In the genomic region with DNA sequence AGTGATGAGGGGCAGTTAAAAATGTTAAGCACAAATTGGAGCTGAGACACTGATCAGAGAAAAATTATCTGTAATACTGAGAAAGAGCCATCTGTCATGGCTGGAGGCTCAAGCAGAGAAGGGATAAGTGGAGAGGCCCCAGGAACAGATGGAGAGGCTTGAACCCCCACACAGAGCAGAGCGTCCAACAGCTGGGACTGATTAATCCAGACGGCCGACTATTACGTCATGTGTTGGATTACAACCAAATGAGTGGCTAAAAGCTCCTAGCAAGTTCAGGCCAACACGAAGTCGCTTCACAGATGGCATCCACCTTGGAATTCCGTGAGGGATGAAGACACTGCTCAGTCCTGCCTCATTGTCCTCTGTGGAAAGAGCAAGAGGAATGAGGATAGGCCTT, we compare ENCODE assay signal across 2 cellular contexts.
TF ChIP-seq lines count a peak whose summit lies in the region.

No MANE protein-coding gene starts in this region.

TF ChIP-seq in K562, 482 proteins besides CTCF, POLR2A, EP300 and RAD21 (continued from another document and continues in another):
- TF ChIP-seq, protein P1, sequence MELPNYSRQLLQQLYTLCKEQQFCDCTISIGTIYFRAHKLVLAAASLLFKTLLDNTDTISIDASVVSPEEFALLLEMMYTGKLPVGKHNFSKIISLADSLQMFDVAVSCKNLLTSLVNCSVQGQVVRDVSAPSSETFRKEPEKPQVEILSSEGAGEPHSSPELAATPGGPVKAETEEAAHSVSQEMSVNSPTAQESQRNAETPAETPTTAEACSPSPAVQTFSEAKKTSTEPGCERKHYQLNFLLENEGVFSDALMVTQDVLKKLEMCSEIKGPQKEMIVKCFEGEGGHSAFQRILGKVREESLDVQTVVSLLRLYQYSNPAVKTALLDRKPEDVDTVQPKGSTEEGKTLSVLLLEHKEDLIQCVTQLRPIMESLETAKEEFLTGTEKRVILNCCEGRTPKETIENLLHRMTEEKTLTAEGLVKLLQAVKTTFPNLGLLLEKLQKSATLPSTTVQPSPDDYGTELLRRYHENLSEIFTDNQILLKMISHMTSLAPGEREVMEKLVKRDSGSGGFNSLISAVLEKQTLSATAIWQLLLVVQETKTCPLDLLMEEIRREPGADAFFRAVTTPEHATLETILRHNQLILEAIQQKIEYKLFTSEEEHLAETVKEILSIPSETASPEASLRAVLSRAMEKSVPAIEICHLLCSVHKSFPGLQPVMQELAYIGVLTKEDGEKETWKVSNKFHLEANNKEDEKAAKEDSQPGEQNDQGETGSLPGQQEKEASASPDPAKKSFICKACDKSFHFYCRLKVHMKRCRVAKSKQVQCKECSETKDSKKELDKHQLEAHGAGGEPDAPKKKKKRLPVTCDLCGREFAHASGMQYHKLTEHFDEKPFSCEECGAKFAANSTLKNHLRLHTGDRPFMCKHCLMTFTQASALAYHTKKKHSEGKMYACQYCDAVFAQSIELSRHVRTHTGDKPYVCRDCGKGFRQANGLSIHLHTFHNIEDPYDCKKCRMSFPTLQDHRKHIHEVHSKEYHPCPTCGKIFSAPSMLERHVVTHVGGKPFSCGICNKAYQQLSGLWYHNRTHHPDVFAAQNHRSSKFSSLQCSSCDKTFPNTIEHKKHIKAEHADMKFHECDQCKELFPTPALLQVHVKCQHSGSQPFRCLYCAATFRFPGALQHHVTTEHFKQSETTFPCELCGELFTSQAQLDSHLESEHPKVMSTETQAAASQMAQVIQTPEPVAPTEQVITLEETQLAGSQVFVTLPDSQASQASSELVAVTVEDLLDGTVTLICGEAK (IDR thresholded peaks at IDR 0.05) = no peak
- TF ChIP-seq, protein P1 (CRISPR knock-in tag; IDR thresholded peaks at IDR 0.05) = no peak
- TF ChIP-seq ZKSCAN8 (CRISPR knock-in tag; IDR thresholded peaks at IDR 0.05) = no peak
- TF ChIP-seq, protein P2, sequence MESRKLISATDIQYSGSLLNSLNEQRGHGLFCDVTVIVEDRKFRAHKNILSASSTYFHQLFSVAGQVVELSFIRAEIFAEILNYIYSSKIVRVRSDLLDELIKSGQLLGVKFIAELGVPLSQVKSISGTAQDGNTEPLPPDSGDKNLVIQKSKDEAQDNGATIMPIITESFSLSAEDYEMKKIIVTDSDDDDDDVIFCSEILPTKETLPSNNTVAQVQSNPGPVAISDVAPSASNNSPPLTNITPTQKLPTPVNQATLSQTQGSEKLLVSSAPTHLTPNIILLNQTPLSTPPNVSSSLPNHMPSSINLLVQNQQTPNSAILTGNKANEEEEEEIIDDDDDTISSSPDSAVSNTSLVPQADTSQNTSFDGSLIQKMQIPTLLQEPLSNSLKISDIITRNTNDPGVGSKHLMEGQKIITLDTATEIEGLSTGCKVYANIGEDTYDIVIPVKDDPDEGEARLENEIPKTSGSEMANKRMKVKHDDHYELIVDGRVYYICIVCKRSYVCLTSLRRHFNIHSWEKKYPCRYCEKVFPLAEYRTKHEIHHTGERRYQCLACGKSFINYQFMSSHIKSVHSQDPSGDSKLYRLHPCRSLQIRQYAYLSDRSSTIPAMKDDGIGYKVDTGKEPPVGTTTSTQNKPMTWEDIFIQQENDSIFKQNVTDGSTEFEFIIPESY (CRISPR knock-in tag; IDR thresholded peaks at IDR 0.05) = no peak
- TF ChIP-seq, protein P3, sequence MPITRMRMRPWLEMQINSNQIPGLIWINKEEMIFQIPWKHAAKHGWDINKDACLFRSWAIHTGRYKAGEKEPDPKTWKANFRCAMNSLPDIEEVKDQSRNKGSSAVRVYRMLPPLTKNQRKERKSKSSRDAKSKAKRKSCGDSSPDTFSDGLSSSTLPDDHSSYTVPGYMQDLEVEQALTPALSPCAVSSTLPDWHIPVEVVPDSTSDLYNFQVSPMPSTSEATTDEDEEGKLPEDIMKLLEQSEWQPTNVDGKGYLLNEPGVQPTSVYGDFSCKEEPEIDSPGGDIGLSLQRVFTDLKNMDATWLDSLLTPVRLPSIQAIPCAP (CRISPR knock-in tag; IDR thresholded peaks at IDR 0.05; ENCODE audit: borderline replicate concordance) = no peak
- TF ChIP-seq ZNF212 (CRISPR knock-in tag; IDR thresholded peaks at IDR 0.05) = no peak
- TF ChIP-seq, protein P4, sequence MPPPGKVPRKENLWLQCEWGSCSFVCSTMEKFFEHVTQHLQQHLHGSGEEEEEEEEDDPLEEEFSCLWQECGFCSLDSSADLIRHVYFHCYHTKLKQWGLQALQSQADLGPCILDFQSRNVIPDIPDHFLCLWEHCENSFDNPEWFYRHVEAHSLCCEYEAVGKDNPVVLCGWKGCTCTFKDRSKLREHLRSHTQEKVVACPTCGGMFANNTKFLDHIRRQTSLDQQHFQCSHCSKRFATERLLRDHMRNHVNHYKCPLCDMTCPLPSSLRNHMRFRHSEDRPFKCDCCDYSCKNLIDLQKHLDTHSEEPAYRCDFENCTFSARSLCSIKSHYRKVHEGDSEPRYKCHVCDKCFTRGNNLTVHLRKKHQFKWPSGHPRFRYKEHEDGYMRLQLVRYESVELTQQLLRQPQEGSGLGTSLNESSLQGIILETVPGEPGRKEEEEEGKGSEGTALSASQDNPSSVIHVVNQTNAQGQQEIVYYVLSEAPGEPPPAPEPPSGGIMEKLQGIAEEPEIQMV (tag; conservative IDR thresholded peaks at IDR 0.05; ENCODE audit: low read depth) = no peak

TF ChIP-seq in WTC11, 78 proteins besides CTCF, POLR2A, EP300 and RAD21 (continued from another document):
- TF ChIP-seq GTF2I (CRISPR knock-in tag; conservative IDR thresholded peaks at IDR 0.05) (no peak), NR1H2 (CRISPR knock-in tag; IDR thresholded peaks at IDR 0.05) (no peak), ZNF416 (CRISPR knock-in tag; IDR thresholded peaks at IDR 0.05) (no peak), ESRRA (CRISPR knock-in tag; IDR thresholded peaks at IDR 0.05; ENCODE audit: borderline replicate concordance) (no peak), NFATC4 (CRISPR knock-in tag; IDR thresholded peaks at IDR 0.05) (no peak), JAZF1 (CRISPR knock-in tag; IDR thresholded peaks at IDR 0.05) (no peak), HMGA2 (CRISPR knock-in tag; IDR thresholded peaks at IDR 0.05) (no peak), ZNF423 (CRISPR knock-in tag; IDR thresholded peaks at IDR 0.05) (no peak)
- TF ChIP-seq, protein P3 (CRISPR knock-in tag; IDR thresholded peaks at IDR 0.05) = no peak
- TF ChIP-seq, protein P5, sequence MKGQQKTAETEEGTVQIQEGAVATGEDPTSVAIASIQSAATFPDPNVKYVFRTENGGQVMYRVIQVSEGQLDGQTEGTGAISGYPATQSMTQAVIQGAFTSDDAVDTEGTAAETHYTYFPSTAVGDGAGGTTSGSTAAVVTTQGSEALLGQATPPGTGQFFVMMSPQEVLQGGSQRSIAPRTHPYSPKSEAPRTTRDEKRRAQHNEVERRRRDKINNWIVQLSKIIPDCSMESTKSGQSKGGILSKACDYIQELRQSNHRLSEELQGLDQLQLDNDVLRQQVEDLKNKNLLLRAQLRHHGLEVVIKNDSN (CRISPR knock-in tag; IDR thresholded peaks at IDR 0.05) = no peak
- TF ChIP-seq, protein P6, sequence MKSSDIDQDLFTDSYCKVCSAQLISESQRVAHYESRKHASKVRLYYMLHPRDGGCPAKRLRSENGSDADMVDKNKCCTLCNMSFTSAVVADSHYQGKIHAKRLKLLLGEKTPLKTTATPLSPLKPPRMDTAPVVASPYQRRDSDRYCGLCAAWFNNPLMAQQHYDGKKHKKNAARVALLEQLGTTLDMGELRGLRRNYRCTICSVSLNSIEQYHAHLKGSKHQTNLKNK (CRISPR knock-in tag; IDR thresholded peaks at IDR 0.05) = no peak
- TF ChIP-seq, protein P7, sequence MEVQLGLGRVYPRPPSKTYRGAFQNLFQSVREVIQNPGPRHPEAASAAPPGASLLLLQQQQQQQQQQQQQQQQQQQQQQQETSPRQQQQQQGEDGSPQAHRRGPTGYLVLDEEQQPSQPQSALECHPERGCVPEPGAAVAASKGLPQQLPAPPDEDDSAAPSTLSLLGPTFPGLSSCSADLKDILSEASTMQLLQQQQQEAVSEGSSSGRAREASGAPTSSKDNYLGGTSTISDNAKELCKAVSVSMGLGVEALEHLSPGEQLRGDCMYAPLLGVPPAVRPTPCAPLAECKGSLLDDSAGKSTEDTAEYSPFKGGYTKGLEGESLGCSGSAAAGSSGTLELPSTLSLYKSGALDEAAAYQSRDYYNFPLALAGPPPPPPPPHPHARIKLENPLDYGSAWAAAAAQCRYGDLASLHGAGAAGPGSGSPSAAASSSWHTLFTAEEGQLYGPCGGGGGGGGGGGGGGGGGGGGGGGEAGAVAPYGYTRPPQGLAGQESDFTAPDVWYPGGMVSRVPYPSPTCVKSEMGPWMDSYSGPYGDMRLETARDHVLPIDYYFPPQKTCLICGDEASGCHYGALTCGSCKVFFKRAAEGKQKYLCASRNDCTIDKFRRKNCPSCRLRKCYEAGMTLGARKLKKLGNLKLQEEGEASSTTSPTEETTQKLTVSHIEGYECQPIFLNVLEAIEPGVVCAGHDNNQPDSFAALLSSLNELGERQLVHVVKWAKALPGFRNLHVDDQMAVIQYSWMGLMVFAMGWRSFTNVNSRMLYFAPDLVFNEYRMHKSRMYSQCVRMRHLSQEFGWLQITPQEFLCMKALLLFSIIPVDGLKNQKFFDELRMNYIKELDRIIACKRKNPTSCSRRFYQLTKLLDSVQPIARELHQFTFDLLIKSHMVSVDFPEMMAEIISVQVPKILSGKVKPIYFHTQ (CRISPR knock-in tag; IDR thresholded peaks at IDR 0.05) = no peak
- TF ChIP-seq, protein P8, sequence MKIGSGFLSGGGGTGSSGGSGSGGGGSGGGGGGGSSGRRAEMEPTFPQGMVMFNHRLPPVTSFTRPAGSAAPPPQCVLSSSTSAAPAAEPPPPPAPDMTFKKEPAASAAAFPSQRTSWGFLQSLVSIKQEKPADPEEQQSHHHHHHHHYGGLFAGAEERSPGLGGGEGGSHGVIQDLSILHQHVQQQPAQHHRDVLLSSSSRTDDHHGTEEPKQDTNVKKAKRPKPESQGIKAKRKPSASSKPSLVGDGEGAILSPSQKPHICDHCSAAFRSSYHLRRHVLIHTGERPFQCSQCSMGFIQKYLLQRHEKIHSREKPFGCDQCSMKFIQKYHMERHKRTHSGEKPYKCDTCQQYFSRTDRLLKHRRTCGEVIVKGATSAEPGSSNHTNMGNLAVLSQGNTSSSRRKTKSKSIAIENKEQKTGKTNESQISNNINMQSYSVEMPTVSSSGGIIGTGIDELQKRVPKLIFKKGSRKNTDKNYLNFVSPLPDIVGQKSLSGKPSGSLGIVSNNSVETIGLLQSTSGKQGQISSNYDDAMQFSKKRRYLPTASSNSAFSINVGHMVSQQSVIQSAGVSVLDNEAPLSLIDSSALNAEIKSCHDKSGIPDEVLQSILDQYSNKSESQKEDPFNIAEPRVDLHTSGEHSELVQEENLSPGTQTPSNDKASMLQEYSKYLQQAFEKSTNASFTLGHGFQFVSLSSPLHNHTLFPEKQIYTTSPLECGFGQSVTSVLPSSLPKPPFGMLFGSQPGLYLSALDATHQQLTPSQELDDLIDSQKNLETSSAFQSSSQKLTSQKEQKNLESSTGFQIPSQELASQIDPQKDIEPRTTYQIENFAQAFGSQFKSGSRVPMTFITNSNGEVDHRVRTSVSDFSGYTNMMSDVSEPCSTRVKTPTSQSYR (CRISPR knock-in tag; IDR thresholded peaks at IDR 0.05) = no peak
